ENCODE assay signal across 11 cellular contexts in the genomic region with DNA sequence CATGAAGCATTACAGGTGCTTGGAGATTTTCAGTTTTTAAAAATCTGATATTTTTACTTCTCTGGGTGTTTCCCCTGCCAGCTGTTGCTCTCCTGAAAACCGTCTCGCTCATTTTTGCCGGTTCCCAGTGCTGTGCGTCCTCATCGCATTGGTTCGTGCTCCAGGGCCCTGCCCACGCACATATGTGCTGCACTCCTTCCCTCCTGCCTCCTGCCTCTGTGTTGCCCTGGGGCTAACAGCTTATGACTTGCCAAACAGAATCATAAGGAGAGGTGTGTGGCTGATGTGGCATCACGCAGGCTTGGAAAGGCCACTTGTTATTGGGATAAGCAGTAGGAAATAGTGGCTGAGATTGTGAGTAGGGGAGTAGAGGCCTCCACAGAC. TPM values are rescaled to one million over a fixed set of nuclear protein-coding genes. Genes with fewer than 3 reads are reported as not detected.
DNase-seq lines count a peak whose midpoint lies in the region; ATAC-seq and TF ChIP-seq lines count a peak whose summit lies in the region.
"Had no signal": no experiment of that assay in that cellular context is flagged by ENCODE, and none has a peak within 500 bp of the region (broad histone marks: within the 10 kb centered on the region; RNA-seq: fewer than 3 reads in every experiment).

No MANE protein-coding gene starts in this region.

- DNase-seq in activated CD4-positive, alpha-beta T cell treated with anti-CD3 and anti-CD28 coated beads, Interleukin-2, amount 10 ng/mL, durations not matched to agents 7 days and 5 days: no peak
- DNase-seq in activated CD4-positive, alpha-beta T cell treated with anti-CD3 and anti-CD28 coated beads, Interleukin-2, amount 50 U/mL, for 1 hour: no peak
- DNase-seq in WTC11 (ENCODE audit: low spot score) (no peak), heart right ventricle (peak; percentile 38 to 56), suprapubic skin (ENCODE audit: low spot score in 2 of 2) (no peak)
- no peak for DNase-seq in stimulated activated naive CD8-positive, alpha-beta T cell treated with anti-CD3 and anti-CD28 coated beads, Interleukin-15, amount 100 ng/mL, for 72 hours
- DNase-seq in stimulated activated CD8-positive, alpha-beta memory T cell treated with anti-CD3 and anti-CD28 coated beads, Interleukin-4, amount 100 ng/mL, for 48 hours: no peak
- DNase-seq: GOT3, NCI-H1105 treated with DMSO at 0.1 percent for 48 hours had no signal

- no peak for TF ChIP-seq POLR2A in suprapubic skin (IDR thresholded peaks at IDR 0.05)

- no peak for TF ChIP-seq EP300 in suprapubic skin (IDR thresholded peaks at IDR 0.05)

- POLR2A ChIA-PET in activated CD4-positive, alpha-beta T cell treated with anti-CD3 and anti-CD28 coated beads, Interleukin-2, amount 10 ng/mL, durations not matched to agents 7 days and 5 days (lab: Charles Lee): interaction anchor here (0.5 kb wide), 1 partner anchor 723 kb away, joined by 3 read pairs; no protein-coding TSS in a partner anchor
- POLR2A ChIA-PET in WTC11 (lab: Charles Lee): interaction anchor here (0.7 to 1.6 kb wide), 6 partner anchors 11 to 173 kb away, joined by 3 to 10 read pairs (median 4); a partner anchor contains a TSS

- H3K9me3 Mint-ChIP-seq in activated CD4-positive, alpha-beta T cell treated with anti-CD3 and anti-CD28 coated beads, Interleukin-2, amount 10 ng/mL, durations not matched to agents 7 days and 5 days: no peaks in the 10 kb centered on the region
- no peaks in the 10 kb centered on the region for H3K9me3 Mint-ChIP-seq in WTC11
- H3K9me3 Mint-ChIP-seq in stimulated activated naive CD8-positive, alpha-beta T cell treated with anti-CD3 and anti-CD28 coated beads, Interleukin-15, amount 100 ng/mL, for 72 hours: no peaks in the 10 kb centered on the region

- H3K9me3 ChIP-seq in heart right ventricle (no peaks in the 10 kb centered on the region), suprapubic skin (no peaks in the 10 kb centered on the region)

- peaks cover 9 to 47% (median 32%) of the 10 kb centered on the region in 9 donors for H3K4me1 ChIP-seq in heart right ventricle
- peaks cover 29% of the 10 kb centered on the region for H3K4me1 ChIP-seq in suprapubic skin

- H3K27me3 Mint-ChIP-seq in activated CD4-positive, alpha-beta T cell treated with anti-CD3 and anti-CD28 coated beads, Interleukin-2, amount 10 ng/mL, durations not matched to agents 7 days and 5 days: peaks cover 17% of the 10 kb centered on the region
- peaks cover 17% of the 10 kb centered on the region for H3K27me3 Mint-ChIP-seq in WTC11 (ENCODE audit: low read depth)
- H3K27me3 Mint-ChIP-seq in stimulated activated naive CD8-positive, alpha-beta T cell treated with anti-CD3 and anti-CD28 coated beads, Interleukin-15, amount 100 ng/mL, for 72 hours: peaks cover 31% of the 10 kb centered on the region

- H3K4me3 Mint-ChIP-seq in activated CD4-positive, alpha-beta T cell treated with anti-CD3 and anti-CD28 coated beads, Interleukin-2, amount 10 ng/mL, durations not matched to agents 7 days and 5 days: peak overlapping the region; percentile 25
- peak overlapping the region; percentile 76 for H3K4me3 Mint-ChIP-seq in WTC11
- peak overlapping the region; percentile 54 to 67 for H3K4me3 Mint-ChIP-seq in stimulated activated naive CD8-positive, alpha-beta T cell treated with anti-CD3 and anti-CD28 coated beads, Interleukin-15, amount 100 ng/mL, for 72 hours

- no peaks in the 10 kb centered on the region for H3K36me3 Mint-ChIP-seq in activated CD4-positive, alpha-beta T cell treated with anti-CD3 and anti-CD28 coated beads, Interleukin-2, amount 10 ng/mL, durations not matched to agents 7 days and 5 days (ENCODE audit: low read depth)
- no peaks in the 10 kb centered on the region for H3K36me3 Mint-ChIP-seq in WTC11

- H3K36me3 ChIP-seq in heart right ventricle (no peaks in the 10 kb centered on the region), suprapubic skin (no peaks in the 10 kb centered on the region)

- WGBS in heart right ventricle, 2 donors: 35 to 48% methylated on average over 8 of the region's 8 CpGs
- 41% methylated on average over 8 of the region's 8 CpGs for WGBS in suprapubic skin

- intact Hi-C loops in heart right ventricle (cut with DNase I): loop anchor here in 4 of 10 donors (5.0 to 10.0 kb wide), 3 partner anchors 80 to 680 kb away; no protein-coding TSS in a partner anchor

- H3K4me1 Mint-ChIP-seq in activated CD4-positive, alpha-beta T cell treated with anti-CD3 and anti-CD28 coated beads, Interleukin-2, amount 10 ng/mL, durations not matched to agents 7 days and 5 days: peaks cover 36% of the 10 kb centered on the region
- peaks cover 18% of the 10 kb centered on the region for H3K4me1 Mint-ChIP-seq in WTC11
- peaks cover 58% of the 10 kb centered on the region for H3K4me1 Mint-ChIP-seq in stimulated activated naive CD8-positive, alpha-beta T cell treated with anti-CD3 and anti-CD28 coated beads, Interleukin-15, amount 100 ng/mL, for 72 hours

- H3K27ac ChIP-seq in heart right ventricle (peak overlapping the region; percentile 76 to 99 (median 93)), suprapubic skin (no peak overlapping the region)
- H3K27ac ChIP-seq: C4-2B had no signal

- ATAC-seq in WTC11 (peak; percentile 22), heart right ventricle (peak; percentile 27 to 66 (median 52)), HG02884 (IDR thresholded peaks at IDR 0.05; ENCODE audit: unreplicated experiment) (no peak)
- no peak for ATAC-seq in stimulated activated naive CD8-positive, alpha-beta T cell treated with anti-CD3 and anti-CD28 coated beads, Interleukin-15, amount 100 ng/mL, for 72 hours

- peaks cover 0 to 28% (median 0%) of the 10 kb centered on the region in 7 donors for H3K27me3 ChIP-seq in heart right ventricle
- H3K27me3 ChIP-seq in suprapubic skin: no peaks in the 10 kb centered on the region

- H3K4me3 ChIP-seq in heart right ventricle (peak overlapping the region in 9 of 10 donors; percentile 36 to 57 (median 52)), suprapubic skin (no peak overlapping the region)

- CTCF ChIA-PET in activated CD4-positive, alpha-beta T cell treated with anti-CD3 and anti-CD28 coated beads, Interleukin-2, amount 10 ng/mL, durations not matched to agents 7 days and 5 days (lab: Charles Lee): interaction anchor here (0.8 to 2.5 kb wide), 4 partner anchors 10 to 34 kb away, joined by 3 to 10 read pairs (median 5); no protein-coding TSS in a partner anchor
- CTCF ChIA-PET in WTC11 (lab: Charles Lee): interaction anchor here (0.6 to 3.6 kb wide), 6 partner anchors 13 to 850 kb away, joined by 3 to 16 read pairs (median 6); no protein-coding TSS in a partner anchor

- no peak for TF ChIP-seq CTCF in WTC11 (IDR thresholded peaks at IDR 0.05)
- TF ChIP-seq CTCF in heart right ventricle (IDR thresholded peaks at IDR 0.05): no peak
- no peak for TF ChIP-seq CTCF in suprapubic skin (IDR thresholded peaks at IDR 0.05)

- H3K27ac Mint-ChIP-seq in activated CD4-positive, alpha-beta T cell treated with anti-CD3 and anti-CD28 coated beads, Interleukin-2, amount 10 ng/mL, durations not matched to agents 7 days and 5 days: no peak overlapping the region
- H3K27ac Mint-ChIP-seq in WTC11: 0 out of 2 replicates have a peak overlapping the region, but pooled peaks have one; percentile 15
- peak overlapping the region in 1 of 2 donors; percentile 59 for H3K27ac Mint-ChIP-seq in stimulated activated naive CD8-positive, alpha-beta T cell treated with anti-CD3 and anti-CD28 coated beads, Interleukin-15, amount 100 ng/mL, for 72 hours

TF ChIP-seq in WTC11, 78 proteins besides CTCF, POLR2A, EP300 and RAD21 (continues in another document):
- TF ChIP-seq ZNF396 (CRISPR knock-in tag; IDR thresholded peaks at IDR 0.05; ENCODE audit: borderline replicate concordance) (no peak), GABPB1 (CRISPR knock-in tag; IDR thresholded peaks at IDR 0.05) (no peak)
- TF ChIP-seq, protein P1, sequence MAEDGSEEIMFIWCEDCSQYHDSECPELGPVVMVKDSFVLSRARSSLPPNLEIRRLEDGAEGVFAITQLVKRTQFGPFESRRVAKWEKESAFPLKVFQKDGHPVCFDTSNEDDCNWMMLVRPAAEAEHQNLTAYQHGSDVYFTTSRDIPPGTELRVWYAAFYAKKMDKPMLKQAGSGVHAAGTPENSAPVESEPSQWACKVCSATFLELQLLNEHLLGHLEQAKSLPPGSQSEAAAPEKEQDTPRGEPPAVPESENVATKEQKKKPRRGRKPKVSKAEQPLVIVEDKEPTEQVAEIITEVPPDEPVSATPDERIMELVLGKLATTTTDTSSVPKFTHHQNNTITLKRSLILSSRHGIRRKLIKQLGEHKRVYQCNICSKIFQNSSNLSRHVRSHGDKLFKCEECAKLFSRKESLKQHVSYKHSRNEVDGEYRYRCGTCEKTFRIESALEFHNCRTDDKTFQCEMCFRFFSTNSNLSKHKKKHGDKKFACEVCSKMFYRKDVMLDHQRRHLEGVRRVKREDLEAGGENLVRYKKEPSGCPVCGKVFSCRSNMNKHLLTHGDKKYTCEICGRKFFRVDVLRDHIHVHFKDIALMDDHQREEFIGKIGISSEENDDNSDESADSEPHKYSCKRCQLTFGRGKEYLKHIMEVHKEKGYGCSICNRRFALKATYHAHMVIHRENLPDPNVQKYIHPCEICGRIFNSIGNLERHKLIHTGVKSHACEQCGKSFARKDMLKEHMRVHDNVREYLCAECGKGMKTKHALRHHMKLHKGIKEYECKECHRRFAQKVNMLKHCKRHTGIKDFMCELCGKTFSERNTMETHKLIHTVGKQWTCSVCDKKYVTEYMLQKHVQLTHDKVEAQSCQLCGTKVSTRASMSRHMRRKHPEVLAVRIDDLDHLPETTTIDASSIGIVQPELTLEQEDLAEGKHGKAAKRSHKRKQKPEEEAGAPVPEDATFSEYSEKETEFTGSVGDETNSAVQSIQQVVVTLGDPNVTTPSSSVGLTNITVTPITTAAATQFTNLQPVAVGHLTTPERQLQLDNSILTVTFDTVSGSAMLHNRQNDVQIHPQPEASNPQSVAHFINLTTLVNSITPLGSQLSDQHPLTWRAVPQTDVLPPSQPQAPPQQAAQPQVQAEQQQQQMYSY (CRISPR knock-in tag; IDR thresholded peaks at IDR 0.05): no peak

RNA-seq across cellular contexts. Expression of a gene that starts 53.4 kb away (rescaled TPM):
- total RNA-seq in activated CD4-positive, alpha-beta T cell treated with anti-CD3 and anti-CD28 coated beads, Interleukin-2, amount 10 ng/mL, durations not matched to agents 7 days and 5 days: 10 to 100 TPM; 22.7 to 23.5 TPM
- total RNA-seq in WTC11 (2021): 17.8 to 20.1 TPM (median 19.3 TPM) in 3 replicates
- 10 to 100 TPM; 19.1 to 28.7 (median 22.5) TPM for total RNA-seq in heart right ventricle
- polyA plus RNA-seq in heart right ventricle: 10 to 100 TPM; 11.0 to 20.8 TPM
- 10 to 100 TPM; 15.1 to 25.3 (median 20.7) TPM for total RNA-seq in suprapubic skin

RNA-seq across cellular contexts. Expression of a gene that starts 53.6 kb away (rescaled TPM):
- 10 to 100 TPM; 34.5 to 36.2 TPM for total RNA-seq in activated CD4-positive, alpha-beta T cell treated with anti-CD3 and anti-CD28 coated beads, Interleukin-2, amount 10 ng/mL, durations not matched to agents 7 days and 5 days
- total RNA-seq in WTC11 (2021): 22.6 to 24.1 TPM (median 23.8 TPM) in 3 replicates
- 10 to 100 TPM; 22.0 to 32.2 (median 26.0) TPM for total RNA-seq in heart right ventricle
- 10 to 100 TPM; 18.4 to 42.3 TPM for polyA plus RNA-seq in heart right ventricle
- 10 to 100 TPM; 17.0 to 27.3 (median 22.2) TPM for total RNA-seq in suprapubic skin

RNA-seq across cellular contexts. Expression of a gene that starts 54.5 kb away (rescaled TPM):
- 10 to 100 TPM; 43.5 to 49.7 TPM for total RNA-seq in activated CD4-positive, alpha-beta T cell treated with anti-CD3 and anti-CD28 coated beads, Interleukin-2, amount 10 ng/mL, durations not matched to agents 7 days and 5 days
- 52.5 to 60.6 TPM (median 58.3 TPM) in 3 replicates for total RNA-seq in WTC11 (2021)
- 100 to 1,000 TPM; 170 to 416 (median 253) TPM for total RNA-seq in heart right ventricle
- polyA plus RNA-seq in heart right ventricle: 100 to 1,000 TPM; 123 to 661 TPM
- total RNA-seq in suprapubic skin: 10 to 100 TPM; 30.7 to 82.2 (median 56.3) TPM

Comparison
In these comparisons a context has a peak if more than half of its experiments do, and no peak if none do; other contexts are left out.
1. DNase-seq: peak in heart right ventricle (2 of 2); none in activated CD4-positive, alpha-beta T cell treated with anti-CD3 and anti-CD28 coated beads, Interleukin-2, amount 10 ng/mL, durations not matched to agents 7 days and 5 days (single experiment), activated CD4-positive, alpha-beta T cell treated with anti-CD3 and anti-CD28 coated beads, Interleukin-2, amount 50 U/mL, for 1 hour (single experiment), WTC11 (single experiment), stimulated activated naive CD8-positive, alpha-beta T cell treated with anti-CD3 and anti-CD28 coated beads, Interleukin-15, amount 100 ng/mL, for 72 hours (0 of 2), stimulated activated CD8-positive, alpha-beta memory T cell treated with anti-CD3 and anti-CD28 coated beads, Interleukin-4, amount 100 ng/mL, for 48 hours (single experiment) and suprapubic skin (0 of 2).
2. H3K4me3 Mint-ChIP-seq: peak in every context shown above with its lines; median percentile 76 in WTC11; 60 in stimulated activated naive CD8-positive, alpha-beta T cell treated with anti-CD3 and anti-CD28 coated beads, Interleukin-15, amount 100 ng/mL, for 72 hours; 25 in activated CD4-positive, alpha-beta T cell treated with anti-CD3 and anti-CD28 coated beads, Interleukin-2, amount 10 ng/mL, durations not matched to agents 7 days and 5 days.
3. ATAC-seq: peak in WTC11 (single experiment) and heart right ventricle (8 of 8); none in stimulated activated naive CD8-positive, alpha-beta T cell treated with anti-CD3 and anti-CD28 coated beads, Interleukin-15, amount 100 ng/mL, for 72 hours (single experiment) and HG02884 (single experiment).